ENCODE assay signal across 8 cellular contexts in the genomic region with DNA sequence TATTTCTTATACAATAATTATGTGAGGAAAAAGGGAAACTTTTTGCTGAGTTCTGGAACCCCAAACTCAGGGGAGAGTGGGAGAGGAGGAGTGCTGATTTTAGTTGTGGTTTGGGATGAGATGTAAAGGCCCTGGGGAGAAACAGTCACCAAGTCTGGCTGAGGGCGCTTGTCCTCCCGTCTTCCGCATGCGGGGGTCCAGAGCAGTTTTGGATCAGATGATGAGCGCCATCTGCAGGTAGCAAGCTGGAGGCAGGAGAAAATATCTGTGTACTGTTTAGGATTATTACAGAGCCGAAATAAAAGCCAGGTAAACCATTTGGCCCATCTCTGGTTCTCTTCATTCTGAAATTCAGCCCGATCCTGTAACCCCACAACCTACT. TPM values are rescaled to one million over a fixed set of nuclear protein-coding genes. Genes with fewer than 3 reads are reported as not detected.
A peak's percentile ranks its signal among the peaks of the same experiment; 100 is the strongest.
DNase-seq lines count a peak whose midpoint lies in the region; ATAC-seq and TF ChIP-seq lines count a peak whose summit lies in the region.

No MANE protein-coding gene starts in this region.

- 0 to 1% methylated on average over 7 of the region's 7 CpGs for WGBS in sigmoid colon, 2 donors

- DNase-seq in DMS153 treated with DMSO at 0.1 percent for 48 hours (lab: John Stamatoyannopoulos, UW; ENCODE audit: unreplicated experiment), result peak; percentile 62
- peak; percentile 76 for DNase-seq in HFFc6
- peak; percentile 58 for DNase-seq in NCI-H1694 treated with DMSO at 0.1 percent for 48 hours (lab: John Stamatoyannopoulos, UW)
- peak; percentile 61 for DNase-seq in T-helper 22 cell (ENCODE audit: low read depth)
- DNase-seq in astrocyte of the cerebellum (ENCODE audit: low read depth), result peak; percentile 58
- peak in 46 of 51 donors; percentile 13 to 79 (median 42) for DNase-seq in hypothalamus (lab: John Stamatoyannopoulos, UW)
- peak; percentile 93 for DNase-seq in sigmoid colon

- no peaks in the 10 kb centered on the region for H3K27me3 ChIP-seq in sigmoid colon

- H3K4me1 Mint-ChIP-seq in HFFc6 (ENCODE audit: low read depth), result peaks cover 43% of the 10 kb centered on the region

- H3K27ac Mint-ChIP-seq in HFFc6, result peak overlapping the region; percentile 88

- ATAC-seq in GM21737 (IDR thresholded peaks at IDR 0.05; ENCODE audit: unreplicated experiment), result no peak

- H3K27me3 Mint-ChIP-seq in HFFc6 (ENCODE audit: insufficient read depth), result no peaks in the 10 kb centered on the region; the same call in 1 of the 2 replicates

- H3K36me3 Mint-ChIP-seq in HFFc6 (ENCODE audit: low read depth), result 0 out of 2 replicates have a peak, but pooled peaks cover 4% of the 10 kb centered on the region

- H3K4me3 ChIP-seq in astrocyte of the cerebellum (ENCODE audit: low read depth, low read length) (no peak overlapping the region), sigmoid colon (peak overlapping the region in 3 of 4 donors; percentile 69 to 89 (median 80))

- no peak for TF ChIP-seq EP300 in sigmoid colon (IDR thresholded peaks at IDR 0.05)

- no peak for TF ChIP-seq POLR2A in sigmoid colon (IDR thresholded peaks at IDR 0.05)

- in situ Hi-C loops in astrocyte of the cerebellum (cut with HindIII; ENCODE audit: low sequenced_read_pairs), result no loop called here

- intact Hi-C loops in sigmoid colon (cut with DNase I), result loop anchor here (1.0 to 2.0 kb wide), 5 partner anchors 115 to 1132 kb away; a partner anchor contains a TSS

- no peaks in the 10 kb centered on the region for H3K9me3 ChIP-seq in sigmoid colon

- peaks cover 0 to 34% (median 32%) of the 10 kb centered on the region in 4 donors for H3K4me1 ChIP-seq in sigmoid colon

- no peaks in the 10 kb centered on the region for H3K36me3 ChIP-seq in sigmoid colon

- H3K27ac ChIP-seq in sigmoid colon, result peak overlapping the region; percentile 89 to 97 (median 92)

- H3K9me3 Mint-ChIP-seq in HFFc6, result no peaks in the 10 kb centered on the region

- H3K4me3 Mint-ChIP-seq in HFFc6, result peak overlapping the region; percentile 92

- TF ChIP-seq CTCF in HFFc6 (IDR thresholded peaks at IDR 0.05) (peak; percentile 92), astrocyte of the cerebellum (IDR thresholded peaks at IDR 0.05; ENCODE audit: low read depth, low read length, missing control alignments) (peak; percentile 76), sigmoid colon (IDR thresholded peaks at IDR 0.05) (peak; percentile 76 to 86 (median 82))

RNA-seq across cellular contexts. Expression of a gene that starts 1.6 kb away (rescaled TPM):
- total RNA-seq in HFFc6 (2021; fragmentation: NEBNext Ultra II Directional; extraction: Animal tissue kit (Norgen Biotek cat#: 25700)), result 10 to 100 TPM in 4 of 6 experiments, 1 to 10 TPM in 2; 5.3 to 16.1 (median 12.8) TPM
- total RNA-seq in sigmoid colon, result 10 to 100 TPM; 41.7 to 90.3 (median 53.4) TPM
- polyA plus RNA-seq in sigmoid colon, result 10 to 100 TPM in 2 of 3 donors, 1 to 10 TPM in 1; 4.8 to 28.4 (median 10.2) TPM

Comparison
In these comparisons a context has a peak if more than half of its experiments do, and no peak if none do; other contexts are left out.
1. DNase-seq: peak in every context shown above with its lines; median percentile 93 in sigmoid colon; 76 in HFFc6; 62 in DMS153 treated with DMSO at 0.1 percent for 48 hours; 61 in T-helper 22 cell; 58 in NCI-H1694 treated with DMSO at 0.1 percent for 48 hours; 58 in astrocyte of the cerebellum; 42 in hypothalamus.